Comparison of ENCODE assay signal across 9 cellular contexts in genomic region chr12:46831335-46832083, GRCh38. TPM values are rescaled to one million over a fixed set of nuclear protein-coding genes. Genes with fewer than 3 reads are reported as not detected.
DNase-seq lines count a peak whose midpoint lies in the region; ATAC-seq, FAIRE-seq and TF ChIP-seq lines count a peak whose summit lies in the region.
"Had no signal": no experiment of that assay in that cellular context is flagged by ENCODE, and none has a peak within 500 bp of the region (broad histone marks: within the 10 kb centered on the region; RNA-seq: fewer than 3 reads in every experiment).

No MANE protein-coding gene starts in this region.

- DNase-seq in stimulated activated naive CD8-positive, alpha-beta T cell treated with anti-CD3 and anti-CD28 coated beads, Interleukin-15, Interleukin-2, amounts not matched to agents 100 U/mL and 50 U/mL, for 24 hours, result no peak
- DNase-seq in GM12891 (ENCODE audit: insufficient read length, low spot score), result no peak
- no peak for DNase-seq in GM10266 (ENCODE audit: extremely low spot score)
- DNase-seq in immature natural killer cell, result no peak
- DNase-seq: activated B cell treated with CpG ODN at 0.5 μM for 24 hours had no signal

- no peak for TF ChIP-seq CTCF in GM10266 (IDR thresholded peaks at IDR 0.05; ENCODE audit: control insufficient read depth, insufficient read depth, low read depth, missing control alignments)

- H3K9me3 Mint-ChIP-seq in stimulated activated naive CD8-positive, alpha-beta T cell treated with anti-CD3 and anti-CD28 coated beads, Interleukin-15, Interleukin-2, amounts not matched to agents 100 ng/mL and 50 ng/mL, for 24 hours, result no peaks in the 10 kb centered on the region
- peaks cover 0 to 1% (median 0%) of the 10 kb centered on the region in 6 donors for H3K9me3 Mint-ChIP-seq in immature natural killer cell
- H3K9me3 Mint-ChIP-seq: activated B cell treated with CpG ODN at 0.5 μM for 24 hours had no signal

- H3K9me3 ChIP-seq in esophagus (ENCODE audit: control insufficient read depth in 2 of 2, insufficient read depth in 1 of 2, low read depth in 1 of 2, low read length in 1 of 2), result no peaks in the 10 kb centered on the region
- no peaks in the 10 kb centered on the region for H3K9me3 ChIP-seq in muscle layer of colon (ENCODE audit: low read length)

- peak overlapping the region; percentile 51 for H3K4me3 Mint-ChIP-seq in stimulated activated naive CD8-positive, alpha-beta T cell treated with anti-CD3 and anti-CD28 coated beads, Interleukin-15, Interleukin-2, amounts not matched to agents 100 ng/mL and 50 ng/mL, for 24 hours
- H3K4me3 Mint-ChIP-seq in immature natural killer cell, result peak overlapping the region in 2 of 5 donors; percentile 13 to 25
- H3K4me3 Mint-ChIP-seq: activated B cell treated with CpG ODN at 0.5 μM for 24 hours had no signal

- H3K27me3 ChIP-seq in esophagus (ENCODE audit: control insufficient read depth in 1 of 2, insufficient read depth in 2 of 2, low read length in 2 of 2), result no peaks in the 10 kb centered on the region
- peaks cover 32 to 36% of the 10 kb centered on the region in 2 donors for H3K27me3 ChIP-seq in muscle layer of colon (ENCODE audit: control insufficient read depth in 1 of 2, insufficient read depth in 2 of 2, low read length in 2 of 2)

- H3K4me1 ChIP-seq in esophagus (ENCODE audit: control insufficient read depth in 2 of 2, insufficient read depth in 2 of 2, low read length in 1 of 2) (peaks cover 0 to 6% of the 10 kb centered on the region in 2 donors), muscle layer of colon (ENCODE audit: insufficient read depth, low read length) (peaks cover 5% of the 10 kb centered on the region)

- peaks cover 77% of the 10 kb centered on the region for H3K27me3 Mint-ChIP-seq in stimulated activated naive CD8-positive, alpha-beta T cell treated with anti-CD3 and anti-CD28 coated beads, Interleukin-15, Interleukin-2, amounts not matched to agents 100 ng/mL and 50 ng/mL, for 24 hours
- peaks cover 25 to 34% (median 26%) of the 10 kb centered on the region in 3 donors for H3K27me3 Mint-ChIP-seq in immature natural killer cell (ENCODE audit: low read depth in 3 of 3)

- 3 to 5% methylated on average over 52 of the region's 52 CpGs for WGBS in esophagus, 2 donors

- no peak overlapping the region for H3K27ac Mint-ChIP-seq in stimulated activated naive CD8-positive, alpha-beta T cell treated with anti-CD3 and anti-CD28 coated beads, Interleukin-15, Interleukin-2, amounts not matched to agents 100 ng/mL and 50 ng/mL, for 24 hours
- no peak overlapping the region for H3K27ac Mint-ChIP-seq in immature natural killer cell
- H3K27ac Mint-ChIP-seq: activated B cell treated with CpG ODN at 0.5 μM for 24 hours had no signal

- peaks cover 15% of the 10 kb centered on the region for H3K4me1 Mint-ChIP-seq in stimulated activated naive CD8-positive, alpha-beta T cell treated with anti-CD3 and anti-CD28 coated beads, Interleukin-15, Interleukin-2, amounts not matched to agents 100 ng/mL and 50 ng/mL, for 24 hours (ENCODE audit: low read depth)
- H3K4me1 Mint-ChIP-seq in immature natural killer cell, result peaks cover 8% of the 10 kb centered on the region in 2 donors

- H3K27ac ChIP-seq in esophagus (ENCODE audit: low read depth in 2 of 2, low read length in 1 of 2) (no peak overlapping the region), muscle layer of colon (ENCODE audit: low read depth, low read length) (no peak overlapping the region)

- no peak for FAIRE-seq in GM12891 (lab: Jason Lieb, UNC)

- no peak for ATAC-seq in stimulated activated naive CD8-positive, alpha-beta T cell treated with anti-CD3 and anti-CD28 coated beads, Interleukin-15, Interleukin-2, amounts not matched to agents 100 U/mL and 50 U/mL, for 24 hours
- no peak for ATAC-seq in HG02571 (IDR thresholded peaks at IDR 0.05; ENCODE audit: unreplicated experiment)

- H3K36me3 ChIP-seq in esophagus (ENCODE audit: control insufficient read depth in 2 of 2, insufficient read depth in 2 of 2, low read length in 1 of 2) (no peaks in the 10 kb centered on the region), muscle layer of colon (ENCODE audit: insufficient read depth, low read length) (no peaks in the 10 kb centered on the region)

- H3K36me3 Mint-ChIP-seq in stimulated activated naive CD8-positive, alpha-beta T cell treated with anti-CD3 and anti-CD28 coated beads, Interleukin-15, Interleukin-2, amounts not matched to agents 100 ng/mL and 50 ng/mL, for 24 hours (ENCODE audit: low read depth), result no peaks in the 10 kb centered on the region
- no peaks in the 10 kb centered on the region for H3K36me3 Mint-ChIP-seq in immature natural killer cell

- TF ChIP-seq POLR2A in GM12891 (IDR thresholded peaks at IDR 0.05; ENCODE audit: low read depth, low read length), result no peak

- H3K9ac ChIP-seq in muscle layer of colon (ENCODE audit: low read length), result no peak overlapping the region

- H3K4me3 ChIP-seq in esophagus (ENCODE audit: low read depth in 1 of 2, low read length in 2 of 2) (peak overlapping the region; percentile 49 to 56), muscle layer of colon (ENCODE audit: low read depth in 1 of 2, low read length in 2 of 2) (peak overlapping the region; percentile 50 to 52)

TF ChIP-seq in GM12891, 5 proteins besides CTCF, POLR2A, EP300 and RAD21:
- no peak for TF ChIP-seq PAX5 (IDR thresholded peaks at IDR 0.05; ENCODE audit: insufficient read depth, low read length, severe bottlenecking)
- TF ChIP-seq TAF1 (IDR thresholded peaks at IDR 0.05; ENCODE audit: low read depth, low read length), result no peak
- TF ChIP-seq SPI1 (IDR thresholded peaks at IDR 0.05; ENCODE audit: low read depth, low read length), result no peak
- no peak for TF ChIP-seq POLR2AphosphoS5 (IDR thresholded peaks at IDR 0.05; ENCODE audit: low read depth, low read length)
- no peak for TF ChIP-seq POU2F2 (IDR thresholded peaks at IDR 0.05; ENCODE audit: low read depth, low read length)

RNA-seq across cellular contexts. Expression of gene SLC38A4, which starts 5.7 kb away (rescaled TPM):
- polyA plus RNA-seq in esophagus (1 to 10 TPM in 1 of 2 donors, under 1 TPM in 1; 0.95 to 1.9 TPM), immature natural killer cell (not detected)
- polyA plus RNA-seq in GM12891 (2012; ENCODE audit: low read depth, missing spikeins), result not detected
